8 cellular contexts compared by ENCODE assay signal in genomic region chr13:23966691-23967615, GRCh38.
DNase-seq lines count a peak whose midpoint lies in the region; ATAC-seq and TF ChIP-seq lines count a peak whose summit lies in the region.

No MANE protein-coding gene starts in this region.

- H3K4me1 ChIP-seq in ACC112 (ENCODE audit: control insufficient read depth, insufficient read depth, low read length, unreplicated experiment) = no peaks in the 10 kb centered on the region
- H3K4me1 ChIP-seq in foreskin keratinocyte = no peaks in the 10 kb centered on the region

- H3K36me3 ChIP-seq in ACC112 (ENCODE audit: insufficient read depth, low read length) (no peaks in the 10 kb centered on the region), KOPT-K1 (ENCODE audit: insufficient read depth, low read length) (no peaks in the 10 kb centered on the region)

- peak overlapping the region; percentile 62 for H3K4me3 ChIP-seq in ACC112 (ENCODE audit: low read depth, low read length)

- peak; percentile 10 for TF ChIP-seq CTCF in foreskin keratinocyte (conservative IDR thresholded peaks at IDR 0.05)

- ATAC-seq in GM19351 (IDR thresholded peaks at IDR 0.05; ENCODE audit: unreplicated experiment) (peak; percentile 68), foreskin keratinocyte (no peak), GM21526 (IDR thresholded peaks at IDR 0.05; ENCODE audit: low FRiP score, unreplicated experiment) (no peak)

- peak overlapping the region; percentile 98 for H2AFZ ChIP-seq in ACC112 (ENCODE audit: low read length, unreplicated experiment)

- no peaks in the 10 kb centered on the region for H3K27me3 ChIP-seq in ACC112 (ENCODE audit: insufficient read depth, low read length)
- no peaks in the 10 kb centered on the region for H3K27me3 ChIP-seq in foreskin keratinocyte

- no peak for DNase-seq in foreskin keratinocyte
- no peak for DNase-seq in NCI-H2227 treated with DMSO at 0.1 percent for 48 hours (lab: John Stamatoyannopoulos, UW)
- DNase-seq in dedifferentiated amniotic fluid mesenchymal stem cell (ENCODE audit: extremely low spot score) = no peak
- no peak for DNase-seq in effector CD8-positive, alpha-beta T cell (lab: John Stamatoyannopoulos, UW)

- H3K79me2 ChIP-seq in ACC112 (ENCODE audit: control insufficient read depth, insufficient read depth, low read length, unreplicated experiment) = no peaks in the 10 kb centered on the region

- H3K27ac ChIP-seq in ACC112 (ENCODE audit: low read depth, low read length) (no peak overlapping the region), KOPT-K1 (ENCODE audit: low read depth, low read length, poor library complexity, severe bottlenecking) (peak overlapping the region; percentile 63), foreskin keratinocyte (no peak overlapping the region)

- H3K9me3 ChIP-seq in KOPT-K1 (ENCODE audit: insufficient read depth, low read length, poor library complexity, severe bottlenecking) = no peaks in the 10 kb centered on the region
